ENCODE assay signal across 2 cellular contexts in the genomic region with DNA sequence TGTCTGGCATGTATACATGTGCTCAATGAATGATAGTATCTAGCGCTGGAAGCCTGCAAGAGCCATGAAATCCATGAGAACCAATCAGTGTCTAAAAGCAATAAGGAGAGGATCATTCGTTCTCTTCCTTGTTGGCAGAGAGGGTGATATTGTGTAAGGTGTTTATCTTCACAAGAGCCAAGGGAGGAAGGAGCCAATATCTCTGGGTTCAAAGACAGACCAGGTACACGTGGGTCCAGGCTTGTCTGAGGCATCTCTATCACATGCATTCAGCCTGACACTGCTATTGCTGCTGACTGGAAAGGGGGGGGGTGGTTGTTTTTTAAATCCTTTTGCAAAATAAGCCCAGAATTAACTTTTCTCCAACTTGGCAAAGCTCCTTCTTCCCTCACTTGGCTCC.
TF ChIP-seq lines count a peak whose summit lies in the region.

No MANE protein-coding gene starts in this region.

TF ChIP-seq in liver, 16 proteins besides CTCF, POLR2A, EP300 and RAD21:
- TF ChIP-seq FOXA1 (IDR thresholded peaks at IDR 0.05) = no peak
- TF ChIP-seq, protein P1, sequence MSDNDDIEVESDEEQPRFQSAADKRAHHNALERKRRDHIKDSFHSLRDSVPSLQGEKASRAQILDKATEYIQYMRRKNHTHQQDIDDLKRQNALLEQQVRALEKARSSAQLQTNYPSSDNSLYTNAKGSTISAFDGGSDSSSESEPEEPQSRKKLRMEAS (IDR thresholded peaks at IDR 0.05) = no peak
- TF ChIP-seq NR2F2 (IDR thresholded peaks at IDR 0.05) = no peak
- TF ChIP-seq YY1 (IDR thresholded peaks at IDR 0.05) = no peak
- TF ChIP-seq, protein P2, sequence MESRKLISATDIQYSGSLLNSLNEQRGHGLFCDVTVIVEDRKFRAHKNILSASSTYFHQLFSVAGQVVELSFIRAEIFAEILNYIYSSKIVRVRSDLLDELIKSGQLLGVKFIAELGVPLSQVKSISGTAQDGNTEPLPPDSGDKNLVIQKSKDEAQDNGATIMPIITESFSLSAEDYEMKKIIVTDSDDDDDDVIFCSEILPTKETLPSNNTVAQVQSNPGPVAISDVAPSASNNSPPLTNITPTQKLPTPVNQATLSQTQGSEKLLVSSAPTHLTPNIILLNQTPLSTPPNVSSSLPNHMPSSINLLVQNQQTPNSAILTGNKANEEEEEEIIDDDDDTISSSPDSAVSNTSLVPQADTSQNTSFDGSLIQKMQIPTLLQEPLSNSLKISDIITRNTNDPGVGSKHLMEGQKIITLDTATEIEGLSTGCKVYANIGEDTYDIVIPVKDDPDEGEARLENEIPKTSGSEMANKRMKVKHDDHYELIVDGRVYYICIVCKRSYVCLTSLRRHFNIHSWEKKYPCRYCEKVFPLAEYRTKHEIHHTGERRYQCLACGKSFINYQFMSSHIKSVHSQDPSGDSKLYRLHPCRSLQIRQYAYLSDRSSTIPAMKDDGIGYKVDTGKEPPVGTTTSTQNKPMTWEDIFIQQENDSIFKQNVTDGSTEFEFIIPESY (IDR thresholded peaks at IDR 0.05) = no peak
- TF ChIP-seq RXRA (IDR thresholded peaks at IDR 0.05) = peak in 1 of 2 donors; percentile 26
- no peak for TF ChIP-seq EGR1 (IDR thresholded peaks at IDR 0.05; ENCODE audit: low read depth in 2 of 2)
- TF ChIP-seq JUND (IDR thresholded peaks at IDR 0.05) = no peak

TF ChIP-seq in HepG2, 621 proteins besides CTCF, POLR2A, EP300 and RAD21:
- TF ChIP-seq GATAD1 (CRISPR knock-in tag; IDR thresholded peaks at IDR 0.05) (no peak), ZNF296 (CRISPR knock-in tag; conservative IDR thresholded peaks at IDR 0.05) (no peak), NONO (IDR thresholded peaks at IDR 0.05) (no peak), NONO (CRISPR knock-in tag; conservative IDR thresholded peaks at IDR 0.05) (no peak), ZNF333 (CRISPR knock-in tag; IDR thresholded peaks at IDR 0.05; ENCODE audit: borderline replicate concordance) (no peak), TCF7L2 (IDR thresholded peaks at IDR 0.05; ENCODE audit: low read depth, low read length) (no peak), CAMTA2 (CRISPR knock-in tag; IDR thresholded peaks at IDR 0.05; ENCODE audit: borderline replicate concordance) (no peak), ARNTL (CRISPR knock-in tag; IDR thresholded peaks at IDR 0.05) (no peak), SOX5 (CRISPR knock-in tag; IDR thresholded peaks at IDR 0.05; ENCODE audit: borderline replicate concordance) (no peak), ZNF768 (CRISPR knock-in tag; IDR thresholded peaks at IDR 0.05) (no peak), ZNF883 (CRISPR knock-in tag; IDR thresholded peaks at IDR 0.05; ENCODE audit: not compliant biosample characterization) (no peak), ZSCAN22 (CRISPR knock-in tag; IDR thresholded peaks at IDR 0.05) (no peak), ZNF432 (CRISPR knock-in tag; IDR thresholded peaks at IDR 0.05; ENCODE audit: borderline replicate concordance) (no peak), NCOA5 (CRISPR knock-in tag; IDR thresholded peaks at IDR 0.05) (no peak)
- TF ChIP-seq, protein P3, sequence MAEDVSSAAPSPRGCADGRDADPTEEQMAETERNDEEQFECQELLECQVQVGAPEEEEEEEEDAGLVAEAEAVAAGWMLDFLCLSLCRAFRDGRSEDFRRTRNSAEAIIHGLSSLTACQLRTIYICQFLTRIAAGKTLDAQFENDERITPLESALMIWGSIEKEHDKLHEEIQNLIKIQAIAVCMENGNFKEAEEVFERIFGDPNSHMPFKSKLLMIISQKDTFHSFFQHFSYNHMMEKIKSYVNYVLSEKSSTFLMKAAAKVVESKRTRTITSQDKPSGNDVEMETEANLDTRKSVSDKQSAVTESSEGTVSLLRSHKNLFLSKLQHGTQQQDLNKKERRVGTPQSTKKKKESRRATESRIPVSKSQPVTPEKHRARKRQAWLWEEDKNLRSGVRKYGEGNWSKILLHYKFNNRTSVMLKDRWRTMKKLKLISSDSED (CRISPR knock-in tag; IDR thresholded peaks at IDR 0.05) = no peak
- TF ChIP-seq, protein P4, sequence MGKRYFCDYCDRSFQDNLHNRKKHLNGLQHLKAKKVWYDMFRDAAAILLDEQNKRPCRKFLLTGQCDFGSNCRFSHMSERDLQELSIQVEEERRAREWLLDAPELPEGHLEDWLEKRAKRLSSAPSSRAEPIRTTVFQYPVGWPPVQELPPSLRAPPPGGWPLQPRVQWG (CRISPR knock-in tag; IDR thresholded peaks at IDR 0.05; ENCODE audit: borderline replicate concordance, low read depth) = no peak
- TF ChIP-seq, protein P5, sequence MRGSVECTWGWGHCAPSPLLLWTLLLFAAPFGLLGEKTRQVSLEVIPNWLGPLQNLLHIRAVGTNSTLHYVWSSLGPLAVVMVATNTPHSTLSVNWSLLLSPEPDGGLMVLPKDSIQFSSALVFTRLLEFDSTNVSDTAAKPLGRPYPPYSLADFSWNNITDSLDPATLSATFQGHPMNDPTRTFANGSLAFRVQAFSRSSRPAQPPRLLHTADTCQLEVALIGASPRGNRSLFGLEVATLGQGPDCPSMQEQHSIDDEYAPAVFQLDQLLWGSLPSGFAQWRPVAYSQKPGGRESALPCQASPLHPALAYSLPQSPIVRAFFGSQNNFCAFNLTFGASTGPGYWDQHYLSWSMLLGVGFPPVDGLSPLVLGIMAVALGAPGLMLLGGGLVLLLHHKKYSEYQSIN (CRISPR knock-in tag; IDR thresholded peaks at IDR 0.05; ENCODE audit: borderline replicate concordance) = no peak
TF ChIP-seq in HepG2: peak in this region for 0.
